ENCODE assay signal across 33 cellular contexts in genomic region chr18:46378864-46379207, GRCh38.
"Had no signal": no experiment of that assay in that cellular context is flagged by ENCODE, and none has a peak within 500 bp of the region (broad histone marks: within the 10 kb centered on the region; RNA-seq: fewer than 3 reads in every experiment).

No MANE protein-coding gene starts in this region.

- H3K36me3 ChIP-seq: SJCRH30 had no signal

- H3K9me3 Mint-ChIP-seq: activated B cell treated with CpG ODN at 0.5 μM for 24 hours; activated CD4-positive, alpha-beta memory T cell treated with anti-CD3 and anti-CD28 coated beads, Interleukin-2, amount 10 ng/mL, durations not matched to agents 7 days and 5 days; activated naive CD4-positive, alpha-beta T cell treated with anti-CD3 and anti-CD28 coated beads, Interleukin-2, amount 10 ng/mL, durations not matched to agents 7 days and 5 days; activated naive CD8-positive, alpha-beta T cell treated with anti-CD3 and anti-CD28 coated beads, Interleukin-2, amount 50 U/mL, for 24 hours; brain had no signal

- H3K36me3 Mint-ChIP-seq: activated CD8-positive, alpha-beta memory T cell treated with anti-CD3 and anti-CD28 coated beads, Interleukin-2, amount 10 ng/mL, durations not matched to agents 7 days and 5 days; activated naive CD4-positive, alpha-beta T cell treated with anti-CD3 and anti-CD28 coated beads, Interleukin-2, amount 10 ng/mL, durations not matched to agents 7 days and 5 days; activated naive CD8-positive, alpha-beta T cell had no signal

- H3K9me3 ChIP-seq: SJCRH30 had no signal

- DNase-seq: activated B cell treated with CpG ODN at 0.5 μM for 24 hours; activated CD4-positive, alpha-beta memory T cell treated with anti-CD3 and anti-CD28 coated beads, Interleukin-2, amount 10 ng/mL, durations not matched to agents 7 days and 5 days; activated CD4-positive, alpha-beta T cell treated with anti-CD3 and anti-CD28 coated beads for 48 hours; activated CD4-positive, CD25-positive, alpha-beta regulatory T cell treated with anti-CD3 and anti-CD28 coated beads, Interleukin-2, amount 50 U/mL, for 72 hours; activated CD8-positive, alpha-beta memory T cell treated with anti-CD3 and anti-CD28 coated beads for 24 hours; activated CD8-positive, alpha-beta memory T cell treated with anti-CD3 and anti-CD28 coated beads, Interleukin-2, amount 10 ng/mL, durations not matched to agents 7 days and 5 days; activated CD8-positive, alpha-beta memory T cell treated with anti-CD3 and anti-CD28 coated beads, Interleukin-2, amount 50 U/mL, for 48 hours; activated effector memory CD4-positive, alpha-beta T cell treated with Interleukin-2 at 50 U/mL for 16 hours; activated naive CD4-positive, alpha-beta T cell treated with anti-CD3 and anti-CD28 coated beads, Interleukin-2, amount 10 ng/mL, durations not matched to agents 7 days and 5 days; activated naive CD8-positive, alpha-beta T cell treated with anti-CD3 and anti-CD28 coated beads, Interleukin-2, amount 50 U/mL, for 24 hours; activated T-cell treated with anti-CD3 and anti-CD28 coated beads, Interleukin-2, amount 50 U/mL, for 48 hours; anterior cingulate cortex; caudate nucleus; cerebellar nuclear complex; Karpas-422; KBM-7; NCI-H1048; NCI-H1105 treated with DMSO at 0.1 percent for 48 hours; NCI-H1436; NCI-H1694; NCI-H1930; NCI-H2081 treated with DMSO at 0.1 percent for 48 hours; NCI-H510A; PC-9; Right ventricle myocardium superior; SJCRH30; SW 1271; T-helper 1 cell; T-helper 2 cell; T-helper 9 cell had no signal

- H3K4me3 ChIP-seq: PC-9, SJCRH30 had no signal

- H3K27me3 ChIP-seq: SJCRH30 had no signal

- H3K27ac ChIP-seq: PC-9, SJCRH30, VCaP had no signal

- H3K4me3 Mint-ChIP-seq: activated B cell treated with CpG ODN at 0.5 μM for 24 hours; activated CD4-positive, alpha-beta memory T cell treated with anti-CD3 and anti-CD28 coated beads, Interleukin-2, amount 10 ng/mL, durations not matched to agents 7 days and 5 days; activated CD8-positive, alpha-beta memory T cell treated with anti-CD3 and anti-CD28 coated beads, Interleukin-2, amount 10 ng/mL, durations not matched to agents 7 days and 5 days; activated naive CD4-positive, alpha-beta T cell treated with anti-CD3 and anti-CD28 coated beads, Interleukin-2, amount 10 ng/mL, durations not matched to agents 7 days and 5 days; activated naive CD8-positive, alpha-beta T cell; activated naive CD8-positive, alpha-beta T cell treated with anti-CD3 and anti-CD28 coated beads, Interleukin-2, amount 50 U/mL, for 24 hours; brain had no signal

- H3K4me1 Mint-ChIP-seq: activated B cell treated with CpG ODN at 0.5 μM for 24 hours; activated CD8-positive, alpha-beta memory T cell treated with anti-CD3 and anti-CD28 coated beads, Interleukin-2, amount 10 ng/mL, durations not matched to agents 7 days and 5 days; activated naive CD4-positive, alpha-beta T cell treated with anti-CD3 and anti-CD28 coated beads, Interleukin-2, amount 10 ng/mL, durations not matched to agents 7 days and 5 days; activated naive CD8-positive, alpha-beta T cell treated with anti-CD3 and anti-CD28 coated beads, Interleukin-2, amount 50 U/mL, for 24 hours had no signal

- H3K27me3 Mint-ChIP-seq: activated B cell treated with CpG ODN at 0.5 μM for 24 hours; activated CD4-positive, alpha-beta memory T cell treated with anti-CD3 and anti-CD28 coated beads, Interleukin-2, amount 10 ng/mL, durations not matched to agents 7 days and 5 days; activated CD8-positive, alpha-beta memory T cell treated with anti-CD3 and anti-CD28 coated beads, Interleukin-2, amount 10 ng/mL, durations not matched to agents 7 days and 5 days; activated naive CD8-positive, alpha-beta T cell; activated naive CD8-positive, alpha-beta T cell treated with anti-CD3 and anti-CD28 coated beads, Interleukin-2, amount 50 U/mL, for 24 hours; brain had no signal

- ATAC-seq: activated CD8-positive, alpha-beta memory T cell treated with anti-CD3 and anti-CD28 coated beads, Interleukin-2, amount 10 ng/mL, durations not matched to agents 7 days and 5 days; activated naive CD8-positive, alpha-beta T cell treated with anti-CD3 and anti-CD28 coated beads, Interleukin-2, amount 50 U/mL, for 24 hours had no signal

- H3K27ac Mint-ChIP-seq: activated B cell treated with CpG ODN at 0.5 μM for 24 hours; activated CD4-positive, alpha-beta memory T cell treated with anti-CD3 and anti-CD28 coated beads, Interleukin-2, amount 10 ng/mL, durations not matched to agents 7 days and 5 days; activated CD8-positive, alpha-beta memory T cell treated with anti-CD3 and anti-CD28 coated beads, Interleukin-2, amount 10 ng/mL, durations not matched to agents 7 days and 5 days; activated naive CD4-positive, alpha-beta T cell treated with anti-CD3 and anti-CD28 coated beads, Interleukin-2, amount 10 ng/mL, durations not matched to agents 7 days and 5 days; activated naive CD8-positive, alpha-beta T cell; activated naive CD8-positive, alpha-beta T cell treated with anti-CD3 and anti-CD28 coated beads, Interleukin-2, amount 50 U/mL, for 24 hours had no signal
